Comparison of ENCODE assay signal across 20 cellular contexts in the genomic region with DNA sequence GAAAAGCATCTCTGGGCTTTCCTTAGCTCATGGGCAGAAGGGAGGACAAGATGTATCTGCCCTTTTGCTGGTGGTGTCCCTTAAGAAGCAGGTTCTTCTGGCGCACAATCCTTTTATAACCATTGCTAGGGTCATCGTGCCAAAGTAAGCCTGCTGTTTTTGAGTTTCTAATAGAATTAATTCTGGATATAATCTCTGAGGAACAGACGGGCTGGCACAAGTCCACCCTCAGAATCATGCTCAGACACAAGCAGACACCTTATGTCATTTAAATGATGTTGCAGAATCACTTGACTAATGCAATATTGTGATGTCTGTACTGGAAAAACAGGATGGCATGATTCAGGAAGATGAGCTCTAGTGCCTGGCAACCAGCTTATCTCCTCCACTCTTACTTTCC. TPM values are rescaled to one million over a fixed set of nuclear protein-coding genes. Genes with fewer than 3 reads are reported as not detected.
A peak's percentile ranks its signal among the peaks of the same experiment; 100 is the strongest.
DNase-seq lines count a peak whose midpoint lies in the region; ATAC-seq and TF ChIP-seq lines count a peak whose summit lies in the region.
"Had no signal": no experiment of that assay in that cellular context is flagged by ENCODE, and none has a peak within 500 bp of the region (broad histone marks: within the 10 kb centered on the region; RNA-seq: fewer than 3 reads in every experiment).

No MANE protein-coding gene starts in this region.

- H3K4me3 ChIP-seq in subcutaneous abdominal adipose tissue (ENCODE audit: low read depth in 1 of 5, low read length in 5 of 5), result no peak overlapping the region
- H3K4me3 ChIP-seq: thyroid gland had no signal

- H3K9me3 ChIP-seq in KOPT-K1 (ENCODE audit: insufficient read depth, low read length, poor library complexity, severe bottlenecking) (no peaks in the 10 kb centered on the region), subcutaneous abdominal adipose tissue (ENCODE audit: control insufficient read depth in 5 of 5, low read length in 5 of 5) (no peaks in the 10 kb centered on the region)
- H3K9me3 ChIP-seq: thyroid gland had no signal

- H3K27me3 ChIP-seq in subcutaneous abdominal adipose tissue (ENCODE audit: control insufficient read depth in 5 of 5, insufficient read depth in 4 of 5, low read length in 5 of 5), result no peaks in the 10 kb centered on the region
- H3K27me3 ChIP-seq: thyroid gland had no signal

- DNase-seq in SK-N-DZ (ENCODE audit: low spot score) (peak; percentile 76), erythroblast (lab: John Stamatoyannopoulos, UW) (peak; percentile 86 to 88), NCI-H774 (lab: John Stamatoyannopoulos, UW) (no peak)
- DNase-seq in effector CD8-positive, alpha-beta T cell (lab: John Stamatoyannopoulos, UW), result no peak
- DNase-seq: activated CD4-positive, alpha-beta memory T cell treated with anti-CD3 and anti-CD28 coated beads, Interleukin-2, amount 10 ng/mL, durations not matched to agents 7 days and 5 days; activated naive CD4-positive, alpha-beta T cell treated with anti-CD3 and anti-CD28 coated beads for 36 hours; activated T-cell treated with anti-CD3 and anti-CD28 coated beads, Interleukin-2, amount 50 U/mL, for 24 hours; aorta; HCEC 1CT; NCI-H1105 treated with DMSO at 0.1 percent for 48 hours; NCI-H2107; NCI-H69; posterior cingulate gyrus; SHP77 treated with DMSO at 0.1 percent for 48 hours; thyroid gland had no signal

- H3K9ac ChIP-seq in subcutaneous abdominal adipose tissue (ENCODE audit: low read length in 5 of 5), result peak overlapping the region in 2 of 5 donors; percentile 31 to 51

- H3K27ac ChIP-seq in KOPT-K1 (ENCODE audit: low read depth, low read length, poor library complexity, severe bottlenecking), result peak overlapping the region; percentile 87
- H3K27ac ChIP-seq in subcutaneous abdominal adipose tissue (ENCODE audit: low read depth, low read length), result peak overlapping the region; percentile 63
- H3K27ac ChIP-seq: thyroid gland had no signal

- H3K36me3 ChIP-seq in KOPT-K1 (ENCODE audit: insufficient read depth, low read length) (no peaks in the 10 kb centered on the region), subcutaneous abdominal adipose tissue (ENCODE audit: control insufficient read depth in 5 of 5, insufficient read depth in 5 of 5, low read length in 5 of 5) (no peaks in the 10 kb centered on the region)
- H3K36me3 ChIP-seq: thyroid gland had no signal

- TF ChIP-seq POLR2A in erythroblast (IDR thresholded peaks at IDR 0.05; ENCODE audit: low read length), result peak; percentile 72

- H3K4me1 ChIP-seq in subcutaneous abdominal adipose tissue (ENCODE audit: control insufficient read depth in 5 of 5, insufficient read depth in 5 of 5, low read length in 5 of 5), result peaks cover 8 to 70% (median 59%) of the 10 kb centered on the region in 5 donors

- ATAC-seq in GM21390 (IDR thresholded peaks at IDR 0.05; ENCODE audit: unreplicated experiment), result no peak
- ATAC-seq: stimulated activated memory B cell treated with anti-CD40 and anti-IgM and Interleukin-4, amounts not matched to agents 10 μg/mL and 1 μg/mL and 100 μg/mL, for 72 hours; WTC11 had no signal

RNA-seq across cellular contexts. Expression of gene MMD, which starts 18.8 kb away (rescaled TPM):
- 170 and 172 TPM in 2 replicates for polyA plus RNA-seq in SK-N-DZ (2014; cell fraction: cytosol; rRNA removed)
- 97.1 and 130 TPM in 2 replicates for polyA plus RNA-seq in SK-N-DZ (2014; cell fraction: nucleus; rRNA removed)

Comparison
In these comparisons a context has a peak if more than half of its experiments do, and no peak if none do; other contexts are left out.
1. DNase-seq: peak in SK-N-DZ (single experiment) and erythroblast (2 of 2); none in effector CD8-positive, alpha-beta T cell (single experiment) and NCI-H774 (single experiment).